In the genomic region with DNA sequence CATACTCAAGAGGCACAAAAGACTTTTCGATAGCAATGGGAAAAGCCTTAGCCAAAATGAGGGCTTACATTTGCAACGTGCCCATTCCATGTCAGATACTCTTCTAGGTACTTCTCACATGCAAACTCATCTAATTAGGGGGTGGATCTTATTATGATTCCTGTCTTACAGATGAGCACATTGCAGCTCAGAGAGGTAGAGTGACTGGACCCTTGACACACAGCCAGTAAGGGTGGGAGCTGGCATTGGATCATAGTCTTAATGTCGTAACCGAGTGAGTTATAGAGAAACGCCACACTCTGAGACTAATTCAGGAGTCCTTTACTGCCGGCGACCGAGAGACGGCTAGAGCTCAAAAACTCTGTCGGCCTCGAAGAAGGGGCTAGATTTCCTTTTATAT, we compare ENCODE assay signal across 26 cellular contexts.
A peak's percentile ranks its signal among the peaks of the same experiment; 100 is the strongest.
DNase-seq lines count a peak whose midpoint lies in the region; ATAC-seq, FAIRE-seq and TF ChIP-seq lines count a peak whose summit lies in the region.
"Had no signal": no experiment of that assay in that cellular context is flagged by ENCODE, and none has a peak within 500 bp of the region (broad histone marks: within the 10 kb centered on the region; RNA-seq: fewer than 3 reads in every experiment).

No MANE protein-coding gene starts in this region.

- H4K20me1 ChIP-seq in HepG2 (ENCODE audit: insufficient read depth, low read length): no peaks in the 10 kb centered on the region
- H4K20me1 ChIP-seq: BLaER1 treated with 17β-estradiol and CSF1 and Interleukin-3, amounts not matched to agents 10 nM and 100 nM had no signal

- ATAC-seq in HepG2 (no peak), right lobe of liver (no peak), omental fat pad (ENCODE audit: low FRiP score) (peak; percentile 45), GM19463 (IDR thresholded peaks at IDR 0.05; ENCODE audit: unreplicated experiment) (no peak), GM21576 (IDR thresholded peaks at IDR 0.05; ENCODE audit: unreplicated experiment) (no peak)
- ATAC-seq: A549, GM12878 had no signal

- in situ Hi-C loops in HepG2 (cut with HindIII; ENCODE audit: extremely low pct_ligation_motif_present, low pct_unique_long_range_greater_than_20kb): no loop called here

- CTCF ChIA-PET in HepG2 (lab: Yijun Ruan, JAX; ENCODE audit: low intra/inter-chr PET ratio, low total read pairs): no interaction called here

- H3K9ac ChIP-seq in HepG2 (ENCODE audit: insufficient read depth, low read depth, low read length): no peak overlapping the region
- H3K9ac ChIP-seq: BLaER1 treated with 17β-estradiol and CSF1 and Interleukin-3, amounts not matched to agents 10 nM and 100 nM had no signal

- no TSS peak for BruUV-seq in HepG2 (replicated peaks; lab: Mats Ljungman, UMichigan)

- no peak for DNase-seq in HepG2 (ENCODE audit: low spot score)
- DNase-seq in right lobe of liver: no peak
- DNase-seq in omental fat pad (ENCODE audit: low spot score): no peak
- no peak for DNase-seq in NCI-H1092 treated with DMSO at 0.1 percent for 48 hours (lab: John Stamatoyannopoulos, UW)
- DNase-seq: 8988T; ACHN; AML-193; BE2C; CD4-positive, alpha-beta T cell; CD8-positive, alpha-beta memory T cell; DMS 273 treated with DMSO at 0.1 percent for 48 hours; DMS79; EL; GDM1; GOT3; HFFc6 had no signal

- no peaks in the 10 kb centered on the region for H3K9me3 ChIP-seq in HepG2 (ENCODE audit: low read length)
- H3K9me3 ChIP-seq in right lobe of liver: no peaks in the 10 kb centered on the region
- H3K9me3 ChIP-seq in mesodermal cell (ENCODE audit: control insufficient read depth, low read length): no peaks in the 10 kb centered on the region
- H3K9me3 ChIP-seq: A549; BE2C; BLaER1 treated with 17β-estradiol and CSF1 and Interleukin-3, amounts not matched to agents 10 nM and 100 nM; HAP-1 had no signal

- H3K79me2 ChIP-seq in HepG2 (ENCODE audit: insufficient read depth, low read length): no peaks in the 10 kb centered on the region

- peaks cover 77% of the 10 kb centered on the region for H3K4me1 ChIP-seq in HepG2 (ENCODE audit: insufficient read depth, low read length)
- H3K4me1 ChIP-seq in right lobe of liver: peaks cover 0 to 56% (median 8%) of the 10 kb centered on the region in 4 donors
- no peaks in the 10 kb centered on the region for H3K4me1 ChIP-seq in mesodermal cell (ENCODE audit: control insufficient read depth, insufficient read depth, low read length, poor library complexity, severe bottlenecking)
- H3K4me1 ChIP-seq: BE2C, HAP-1 had no signal

- no peaks in the 10 kb centered on the region for H3K27me3 ChIP-seq in HepG2 (ENCODE audit: control insufficient read depth in 1 of 2, insufficient read depth in 2 of 2, low read length in 2 of 2)
- H3K27me3 ChIP-seq in right lobe of liver: no peaks in the 10 kb centered on the region
- H3K27me3 ChIP-seq: BE2C; BLaER1 treated with 17β-estradiol and CSF1 and Interleukin-3, amounts not matched to agents 10 nM and 100 nM had no signal

- no peak overlapping the region for H2AFZ ChIP-seq in HepG2 (ENCODE audit: low read length)

- no peak for FAIRE-seq in HepG2 (lab: Jason Lieb, UNC)
- FAIRE-seq: A549, D721Med, GM12878, GM19239, H54 had no signal

- no peak overlapping the region for H3K27ac ChIP-seq in HepG2 (ENCODE audit: extremely low read length, insufficient read depth, low read length)
- no peak overlapping the region for H3K27ac ChIP-seq in right lobe of liver
- H3K27ac ChIP-seq in mesodermal cell (ENCODE audit: low read depth, low read length, severe bottlenecking): peak overlapping the region; percentile 12
- H3K27ac ChIP-seq: A549; BLaER1 treated with 17β-estradiol and CSF1 and Interleukin-3, amounts not matched to agents 10 nM and 100 nM had no signal

- TF ChIP-seq EP300 in HepG2 (IDR thresholded peaks at IDR 0.05; ENCODE audit: low read depth in 2 of 2, low read length in 2 of 2) (no peak), HepG2 (CRISPR knock-in tag; IDR thresholded peaks at IDR 0.05; ENCODE audit: borderline replicate concordance) (no peak)

- intact Hi-C loops in HepG2 (cut with micrococcal nuclease; ENCODE audit: unreplicated experiment): no loop called here
- intact Hi-C loops in right lobe of liver (cut with DNase I): no loop called here

- POLR2A ChIA-PET in HepG2 (lab: Yijun Ruan, JAX): interaction anchor here (1.2 to 1.6 kb wide), 2 partner anchors 125 to 483 kb away, joined by 4 to 5 read pairs; partner anchors contain the start of genes ATF7IP2 and NUBP1

- no peak for TF ChIP-seq RAD21 in HepG2 (CRISPR knock-in tag; IDR thresholded peaks at IDR 0.05)

- no peak for TF ChIP-seq CTCF in HepG2 (CRISPR knock-in tag; IDR thresholded peaks at IDR 0.05)
- TF ChIP-seq CTCF in right lobe of liver (IDR thresholded peaks at IDR 0.05): no peak
- no peak for TF ChIP-seq CTCF in omental fat pad (IDR thresholded peaks at IDR 0.05)

- 93% methylated on average over 11 of the region's 11 CpGs for WGBS in HepG2 (ENCODE audit: low lambda C conversion rate)
- WGBS in right lobe of liver (ENCODE audit: insufficient coverage, low coverage, low lambda C conversion rate, missing lambda C conversion rate): 78% methylated on average over 11 of the region's 11 CpGs
- WGBS in mesodermal cell (ENCODE audit: insufficient coverage in 2 of 2), 2 experiments: 87 to 90% methylated on average over 9 of the region's 11 CpGs

- TF ChIP-seq POLR2A in HepG2 (IDR thresholded peaks at IDR 0.05; ENCODE audit: insufficient read depth in 1 of 2, low read depth in 2 of 2, low read length in 2 of 2) (no peak), right lobe of liver (IDR thresholded peaks at IDR 0.05) (no peak)

- H3K4me3 ChIP-seq in HepG2 (replicated peaks in 1 of 3; ENCODE audit: insufficient read depth in 1 of 3, low read depth in 2 of 3, low read length in 3 of 3): no peak overlapping the region
- no peak overlapping the region for H3K4me3 ChIP-seq in right lobe of liver
- no peak overlapping the region for H3K4me3 ChIP-seq in mesodermal cell (ENCODE audit: extremely low read depth, insufficient read depth, low read length, poor library complexity, severe bottlenecking)
- H3K4me3 ChIP-seq: A549; BLaER1 treated with 17β-estradiol and CSF1 and Interleukin-3, amounts not matched to agents 10 nM and 100 nM; GM12878; HAP-1 had no signal

- H3K36me3 ChIP-seq in HepG2 (replicated peaks in 1 of 2; ENCODE audit: control insufficient read depth in 1 of 2, insufficient read depth in 2 of 2, low read length in 2 of 2) (no peaks in the 10 kb centered on the region), right lobe of liver (no peaks in the 10 kb centered on the region), mesodermal cell (ENCODE audit: control insufficient read depth, insufficient read depth, low read length) (no peaks in the 10 kb centered on the region)
- H3K36me3 ChIP-seq: BE2C; BLaER1 treated with 17β-estradiol and CSF1 and Interleukin-3, amounts not matched to agents 10 nM and 100 nM; HAP-1 had no signal

- H3K4me2 ChIP-seq in HepG2 (ENCODE audit: low read depth, low read length): no peak overlapping the region
- H3K4me2 ChIP-seq: A549; BLaER1 treated with 17β-estradiol and CSF1 and Interleukin-3, amounts not matched to agents 10 nM and 100 nM had no signal

TF ChIP-seq in HepG2, 621 proteins besides CTCF, POLR2A, EP300 and RAD21:
- peak; percentile 93 for TF ChIP-seq ZNF768 (CRISPR knock-in tag; IDR thresholded peaks at IDR 0.05)
- no peak for TF ChIP-seq ZSCAN22 (CRISPR knock-in tag; IDR thresholded peaks at IDR 0.05)
- TF ChIP-seq ZMYM3 (CRISPR knock-in tag; IDR thresholded peaks at IDR 0.05): peak; percentile 86
